1 cellular context compared by ENCODE assay signal in genomic region chr18:26516964-26517363, GRCh38.
TF ChIP-seq lines count a peak whose summit lies in the region.

No MANE protein-coding gene starts in this region.

TF ChIP-seq in A549, 52 proteins besides CTCF, POLR2A, EP300 and RAD21 (continued from another document):
- no peak for TF ChIP-seq ESRRA (IDR thresholded peaks at IDR 0.05; ENCODE audit: borderline replicate concordance, low read length)
- no peak for TF ChIP-seq NR3C1 (IDR thresholded peaks at IDR 0.05)
- TF ChIP-seq, protein P1, sequence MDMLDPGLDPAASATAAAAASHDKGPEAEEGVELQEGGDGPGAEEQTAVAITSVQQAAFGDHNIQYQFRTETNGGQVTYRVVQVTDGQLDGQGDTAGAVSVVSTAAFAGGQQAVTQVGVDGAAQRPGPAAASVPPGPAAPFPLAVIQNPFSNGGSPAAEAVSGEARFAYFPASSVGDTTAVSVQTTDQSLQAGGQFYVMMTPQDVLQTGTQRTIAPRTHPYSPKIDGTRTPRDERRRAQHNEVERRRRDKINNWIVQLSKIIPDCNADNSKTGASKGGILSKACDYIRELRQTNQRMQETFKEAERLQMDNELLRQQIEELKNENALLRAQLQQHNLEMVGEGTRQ (IDR thresholded peaks at IDR 0.05) = no peak
- TF ChIP-seq ZC3H11A (IDR thresholded peaks at IDR 0.05) = no peak
- no peak for TF ChIP-seq MAZ (IDR thresholded peaks at IDR 0.05; ENCODE audit: borderline replicate concordance, low read depth, low read length)
- TF ChIP-seq RARB (CRISPR knock-in tag; IDR thresholded peaks at IDR 0.05) = no peak
- no peak for TF ChIP-seq ATOH8 (CRISPR knock-in tag; IDR thresholded peaks at IDR 0.05; ENCODE audit: low read depth)
- TF ChIP-seq MYC (IDR thresholded peaks at IDR 0.05; ENCODE audit: borderline replicate concordance, low read length) = no peak
